32 cellular contexts compared by ENCODE assay signal in the genomic region with DNA sequence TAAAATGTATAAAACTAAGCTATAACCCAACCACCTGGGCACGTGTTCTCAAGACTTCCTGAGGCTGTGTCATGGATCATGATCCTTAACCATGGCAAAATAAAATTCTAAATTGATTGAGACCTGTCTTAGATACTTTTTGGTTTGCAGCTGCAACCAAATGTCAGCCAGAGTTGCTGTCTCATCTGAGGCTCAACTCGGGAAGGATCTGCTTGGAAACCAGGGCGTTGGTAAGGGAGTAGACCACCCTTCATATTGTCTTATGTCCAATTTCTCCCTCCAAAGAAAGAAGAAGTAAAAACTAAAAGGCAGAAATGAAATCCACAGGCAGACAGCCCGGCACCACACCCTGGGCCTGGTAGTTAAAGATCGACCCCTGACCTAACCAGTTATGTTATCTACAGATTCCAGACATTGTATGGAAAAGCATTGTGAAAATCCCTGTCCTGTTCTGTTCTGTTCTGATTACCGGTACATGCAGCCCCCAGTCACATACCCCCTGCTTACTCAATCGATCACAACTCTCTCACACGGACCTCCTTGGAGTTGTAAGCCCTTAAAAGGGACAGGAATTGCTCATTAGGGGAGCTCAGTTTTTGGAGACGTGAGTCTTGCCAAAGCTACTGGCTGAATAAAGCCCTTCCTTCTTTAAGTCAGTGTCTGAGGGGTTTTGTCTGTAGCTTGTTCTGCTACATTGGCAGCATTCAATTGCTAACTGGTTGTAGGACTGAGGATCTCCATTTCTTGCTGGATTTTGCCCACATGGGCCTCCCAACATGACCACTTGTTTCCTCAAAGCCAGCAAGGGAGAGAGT. TPM values are rescaled to one million over a fixed set of nuclear protein-coding genes. Genes with fewer than 3 reads are reported as not detected.
DNase-seq lines count a peak whose midpoint lies in the region; ATAC-seq, FAIRE-seq and TF ChIP-seq lines count a peak whose summit lies in the region.
"Had no signal": no experiment of that assay in that cellular context is flagged by ENCODE, and none has a peak within 500 bp of the region (broad histone marks: within the 10 kb centered on the region; RNA-seq: fewer than 3 reads in every experiment).

No MANE protein-coding gene starts in this region.

- no peaks in the 10 kb centered on the region for H3K36me3 ChIP-seq in endothelial cell of umbilical vein (ENCODE audit: control insufficient read depth in 2 of 2, extremely low read depth in 1 of 2, insufficient read depth in 2 of 2, low read length in 2 of 2)
- no peaks in the 10 kb centered on the region for H3K36me3 ChIP-seq in trophoblast cell (ENCODE audit: control insufficient read depth in 1 of 2, insufficient read depth in 2 of 2, low read length in 2 of 2)
- H3K36me3 ChIP-seq: BLaER1 treated with 17β-estradiol and CSF1 and Interleukin-3, amounts not matched to agents 10 nM and 100 nM; neutrophil had no signal

- peak overlapping the region; percentile 89 for H2BK120ac ChIP-seq in trophoblast cell (ENCODE audit: insufficient read depth, low read length, poor library complexity)

- no peaks in the 10 kb centered on the region for H4K20me1 ChIP-seq in endothelial cell of umbilical vein (replicated peaks; ENCODE audit: control insufficient read depth, extremely low read depth, insufficient read depth, low read length)
- H4K20me1 ChIP-seq: BLaER1 treated with 17β-estradiol and CSF1 and Interleukin-3, amounts not matched to agents 10 nM and 100 nM had no signal

- POLR2A ChIA-PET in endothelial cell of umbilical vein (lab: Charles Lee), result interaction anchor here (1.0 to 2.1 kb wide), 3 partner anchors 17 to 53 kb away, joined by 4 to 5 read pairs (median 5); a partner anchor contains a TSS

- peak overlapping the region; percentile 89 for H2BK5ac ChIP-seq in trophoblast cell (ENCODE audit: low read depth, low read length, poor library complexity)

- no peak overlapping the region for H3K4me3 ChIP-seq in endothelial cell of umbilical vein (replicated peaks in 1 of 3; ENCODE audit: insufficient read depth in 1 of 3, low read depth in 1 of 3, low read length in 3 of 3)
- no peak overlapping the region for H3K4me3 ChIP-seq in trophoblast cell (ENCODE audit: low read depth, low read length)
- H3K4me3 ChIP-seq: BLaER1 treated with 17β-estradiol and CSF1 and Interleukin-3, amounts not matched to agents 10 nM and 100 nM; psoas muscle; SK-N-MC had no signal

- no TSS peak for BruUV-seq in endothelial cell of umbilical vein (replicated peaks; lab: Mats Ljungman, UMichigan)

- H3K23ac ChIP-seq in trophoblast cell (ENCODE audit: low read length), result no peak overlapping the region

- H3K79me2 ChIP-seq in endothelial cell of umbilical vein (ENCODE audit: control insufficient read depth, insufficient read depth, low read length) (no peaks in the 10 kb centered on the region), trophoblast cell (ENCODE audit: control insufficient read depth, insufficient read depth, low read length, poor library complexity) (peaks cover 2% of the 10 kb centered on the region)

- no peak for TF ChIP-seq POLR2A in endothelial cell of umbilical vein (IDR thresholded peaks at IDR 0.05; ENCODE audit: low read depth, low read length)

- H3K4me2 ChIP-seq in endothelial cell of umbilical vein (ENCODE audit: insufficient read depth, low read length), result no peak overlapping the region
- peak overlapping the region; percentile 31 for H3K4me2 ChIP-seq in trophoblast cell (ENCODE audit: low read length)

- H3K4ac ChIP-seq in trophoblast cell (ENCODE audit: low read depth, low read length), result peak overlapping the region; percentile 58

- no peak for TF ChIP-seq CTCF in endothelial cell of umbilical vein (IDR thresholded peaks at IDR 0.05; ENCODE audit: extremely low read depth in 1 of 2, insufficient read depth in 1 of 2, low read depth in 1 of 2, low read length in 2 of 2)

- DNase-seq in ELF-1 (ENCODE audit: low read depth, low spot score) (peak; percentile 31), OCI-M1 (lab: John Stamatoyannopoulos, UW) (peak; percentile 95), endothelial cell of umbilical vein (ENCODE audit: low read depth, low spot score) (peak; percentile 39), trophoblast cell (peak; percentile 65 to 73), DMS 273 treated with DMSO at 0.1 percent for 48 hours (lab: John Stamatoyannopoulos, UW) (no peak)
- no peak for DNase-seq in stimulated activated naive CD8-positive, alpha-beta T cell treated with anti-CD3 and anti-CD28 coated beads, Interleukin-15, Interleukin-2, amounts not matched to agents 100 U/mL and 50 U/mL, for 24 hours
- DNase-seq: activated CD4-positive, alpha-beta T cell treated with anti-CD3 and anti-CD28 coated beads for 36 hours; activated CD8-positive, alpha-beta T cell treated with anti-CD3 and anti-CD28 coated beads, Interleukin-2, amount 10 ng/mL, durations not matched to agents 7 days and 5 days; activated naive CD4-positive, alpha-beta T cell treated with anti-CD3 and anti-CD28 coated beads, Interleukin-2, amount 50 U/mL, for 16 hours; amniotic stem cell; COR-L47; DMS79; GDM1; GOT3; KG1; NCI-H1105 treated with DMSO at 0.1 percent for 48 hours; NCI-H1930; NCI-H510A treated with DMSO at 0.1 percent for 48 hours; psoas muscle; substantia nigra; T-helper 17 cell had no signal

- no peak overlapping the region for H2AK5ac ChIP-seq in trophoblast cell (ENCODE audit: low read length)

- dilution Hi-C loops in endothelial cell of umbilical vein (cut with MboI; ENCODE audit: extremely low pct_ligation_motif_present, low sequenced_read_pairs), result no loop called here

- peak overlapping the region; percentile 88 for H2BK12ac ChIP-seq in trophoblast cell (ENCODE audit: low read length)

- ATAC-seq in GM18858 (IDR thresholded peaks at IDR 0.05; ENCODE audit: unreplicated experiment) (no peak), HG03175 (IDR thresholded peaks at IDR 0.05; ENCODE audit: unreplicated experiment) (no peak)
- no peak for ATAC-seq in stimulated activated naive CD8-positive, alpha-beta T cell treated with anti-CD3 and anti-CD28 coated beads, Interleukin-15, Interleukin-2, amounts not matched to agents 100 U/mL and 50 U/mL, for 24 hours
- ATAC-seq: activated CD4-positive, alpha-beta T cell treated with anti-CD3 and anti-CD28 coated beads for 36 hours; activated CD8-positive, alpha-beta T cell treated with anti-CD3 and anti-CD28 coated beads, Interleukin-2, amount 10 ng/mL, durations not matched to agents 7 days and 5 days; activated T-helper 17 cell treated with anti-CD3 and anti-CD28 coated beads, Interleukin-2, amount 50 U/mL, for 72 hours; psoas muscle; stimulated activated memory B cell treated with anti-CD40 and anti-IgM and Interleukin-4, amounts not matched to agents 10 μg/mL and 1 μg/mL and 100 μg/mL, for 72 hours; T-helper 17 cell had no signal

- peak overlapping the region; percentile 42 for H4K8ac ChIP-seq in trophoblast cell (ENCODE audit: low read depth, low read length)

- H3K9me3 ChIP-seq in endothelial cell of umbilical vein (replicated peaks; ENCODE audit: control insufficient read depth, insufficient read depth, low read length) (no peaks in the 10 kb centered on the region), trophoblast cell (ENCODE audit: insufficient read depth, low read depth, low read length) (peaks cover under 1% of the 10 kb centered on the region)
- H3K9me3 ChIP-seq: neutrophil, psoas muscle had no signal

- peak overlapping the region; percentile 89 for H4K91ac ChIP-seq in trophoblast cell (ENCODE audit: low read depth, low read length)

- H3K79me1 ChIP-seq in trophoblast cell (ENCODE audit: low read length), result peaks cover 20% of the 10 kb centered on the region

- no peak overlapping the region for H4K12ac ChIP-seq in trophoblast cell (ENCODE audit: low read depth, low read length)

- peak overlapping the region; percentile 93 for H3K27ac ChIP-seq in endothelial cell of umbilical vein (ENCODE audit: insufficient read depth, low read depth, low read length)
- H3K27ac ChIP-seq in trophoblast cell (ENCODE audit: low read depth, low read length), result peak overlapping the region; percentile 92
- H3K27ac ChIP-seq: neutrophil, psoas muscle, SK-N-MC had no signal

- peak overlapping the region; percentile 91 for H3K14ac ChIP-seq in trophoblast cell (ENCODE audit: low read length)

- no peaks in the 10 kb centered on the region for H3K9me1 ChIP-seq in endothelial cell of umbilical vein (replicated peaks; ENCODE audit: control insufficient read depth, extremely low read depth, insufficient read depth, low read length)

- no peak overlapping the region for H3K18ac ChIP-seq in trophoblast cell (ENCODE audit: low read length)

- H3K4me1 ChIP-seq in endothelial cell of umbilical vein (ENCODE audit: control insufficient read depth, extremely low read depth, insufficient read depth, low read length) (peaks cover 52% of the 10 kb centered on the region), trophoblast cell (ENCODE audit: control insufficient read depth in 1 of 2, insufficient read depth in 2 of 2, low read length in 2 of 2) (peaks cover 11 to 25% of the 10 kb centered on the region in 2 experiments)

- no peak for FAIRE-seq in endothelial cell of umbilical vein (lab: Jason Lieb, UNC)

- no peak overlapping the region for H3K9ac ChIP-seq in endothelial cell of umbilical vein (replicated peaks; ENCODE audit: extremely low read depth, insufficient read depth, low read length)
- no peak overlapping the region for H3K9ac ChIP-seq in trophoblast cell (ENCODE audit: low read length)
- H3K9ac ChIP-seq: BLaER1 treated with 17β-estradiol and CSF1 and Interleukin-3, amounts not matched to agents 10 nM and 100 nM had no signal

- intact Hi-C loops in endothelial cell of umbilical vein (cut with micrococcal nuclease), result no loop called here

- H2AFZ ChIP-seq in endothelial cell of umbilical vein (ENCODE audit: low read depth, low read length) (peak overlapping the region; percentile 75), trophoblast cell (ENCODE audit: insufficient read depth, low read length, poor library complexity) (no peak overlapping the region)

- WGBS in trophoblast cell (ENCODE audit: extremely low coverage, insufficient coverage, insufficient read length), result no CpG with 5 or more reads among the region's 9 CpGs

- CTCF ChIA-PET in endothelial cell of umbilical vein (lab: Charles Lee), result interaction anchor here (0.7 to 5.2 kb wide), 7 partner anchors 11 to 181 kb away, joined by 3 to 97 read pairs (median 4); no protein-coding TSS in a partner anchor

- H3K27me3 ChIP-seq in endothelial cell of umbilical vein (ENCODE audit: control insufficient read depth in 2 of 2, insufficient read depth in 2 of 2, low read length in 2 of 2) (no peaks in the 10 kb centered on the region), trophoblast cell (ENCODE audit: insufficient read depth, low read length) (no peaks in the 10 kb centered on the region)
- H3K27me3 ChIP-seq: BLaER1 treated with 17β-estradiol and CSF1 and Interleukin-3, amounts not matched to agents 10 nM and 100 nM had no signal

RNA-seq across cellular contexts. Expression of a gene that starts 22.9 kb away (rescaled TPM):
- total RNA-seq in endothelial cell of umbilical vein, result 0.35 TPM in 1 of 2 replicates, not detected in the other
- 0.73 and 0.81 TPM in 2 replicates for polyA plus RNA-seq in endothelial cell of umbilical vein
- polyA plus RNA-seq in endothelial cell of umbilical vein (2011; cell fraction: cytosol; rRNA removed), result 0.58 and 0.59 TPM in 2 replicates
- 0.28 and 0.39 TPM in 2 replicates for polyA plus RNA-seq in endothelial cell of umbilical vein (2011; cell fraction: nucleus; rRNA removed)
- 0.78 and 1.4 TPM in 2 replicates for polyA plus RNA-seq in endothelial cell of umbilical vein (2012)
- 0.42 TPM in 1 of 2 replicates, not detected in the other for polyA minus RNA-seq in endothelial cell of umbilical vein
- not detected for polyA minus RNA-seq in endothelial cell of umbilical vein (2011; cell fraction: cytosol; rRNA and poly(A)+ RNA removed)
- polyA minus RNA-seq in endothelial cell of umbilical vein (2011; cell fraction: nucleus; rRNA and poly(A)+ RNA removed), result not detected in 2 replicates
- 0.08 and 0.12 TPM in 2 replicates for polyA plus RNA-seq in trophoblast cell (2013)
- total RNA-seq: activated CD4-positive, alpha-beta T cell treated with anti-CD3 and anti-CD28 coated beads for 36 hours; activated CD8-positive, alpha-beta T cell treated with anti-CD3 and anti-CD28 coated beads, Interleukin-2, amount 10 ng/mL, durations not matched to agents 7 days and 5 days; activated T-helper 17 cell treated with anti-CD3 and anti-CD28 coated beads, Interleukin-2, amount 50 U/mL, for 72 hours; glomerular endothelial cell; MCF 10A; mesenteric fat pad; T-helper 17 cell; ureter had no signal

RNA-seq across cellular contexts. Expression of a gene that starts 53.3 kb away (rescaled TPM):
- total RNA-seq in endothelial cell of umbilical vein, result 133 and 199 TPM in 2 replicates
- 226 and 276 TPM in 2 replicates for polyA plus RNA-seq in endothelial cell of umbilical vein
- polyA plus RNA-seq in endothelial cell of umbilical vein (2011; cell fraction: cytosol; rRNA removed), result 186 and 209 TPM in 2 replicates
- polyA plus RNA-seq in endothelial cell of umbilical vein (2011; cell fraction: nucleus; rRNA removed), result 237 and 251 TPM in 2 replicates
- polyA plus RNA-seq in endothelial cell of umbilical vein (2012), result 200 and 203 TPM in 2 replicates
- 236 and 278 TPM in 2 replicates for polyA minus RNA-seq in endothelial cell of umbilical vein
- 32.5 TPM for polyA minus RNA-seq in endothelial cell of umbilical vein (2011; cell fraction: cytosol; rRNA and poly(A)+ RNA removed)
- polyA minus RNA-seq in endothelial cell of umbilical vein (2011; cell fraction: nucleus; rRNA and poly(A)+ RNA removed), result 124 and 132 TPM in 2 replicates
- polyA plus RNA-seq in trophoblast cell (2013), result 20.8 and 23.7 TPM in 2 replicates

Comparison
In these comparisons a context has a peak if more than half of its experiments do, and no peak if none do; other contexts are left out.
1. DNase-seq: peak in ELF-1 (single experiment), OCI-M1 (single experiment), endothelial cell of umbilical vein (single experiment) and trophoblast cell (2 of 2); none in DMS 273 treated with DMSO at 0.1 percent for 48 hours (single experiment) and stimulated activated naive CD8-positive, alpha-beta T cell treated with anti-CD3 and anti-CD28 coated beads, Interleukin-15, Interleukin-2, amounts not matched to agents 100 U/mL and 50 U/mL, for 24 hours (single experiment).